Comparison of ENCODE assay signal across 14 cellular contexts in the genomic region with DNA sequence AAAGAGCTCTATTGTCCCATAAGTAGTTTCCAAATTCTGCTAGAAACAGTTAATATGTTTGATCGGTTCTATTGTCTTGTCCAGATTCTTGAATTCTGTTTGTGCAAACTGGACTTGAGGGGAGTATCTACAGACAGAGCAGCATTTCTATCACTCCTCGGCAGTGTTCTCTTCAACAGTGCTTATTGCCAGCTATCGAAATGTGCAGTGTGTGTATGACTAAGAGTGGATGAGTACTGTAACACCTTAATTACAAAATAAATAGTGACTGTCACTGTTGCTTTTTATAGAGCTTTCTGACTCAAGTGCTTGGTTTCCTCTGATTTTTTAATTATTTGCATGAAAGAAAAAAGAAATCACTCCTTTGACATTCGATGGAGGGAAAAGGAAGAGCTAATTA.
DNase-seq lines count a peak whose midpoint lies in the region.
"Had no signal": no experiment of that assay in that cellular context is flagged by ENCODE, and none has a peak within 500 bp of the region (broad histone marks: within the 10 kb centered on the region; RNA-seq: fewer than 3 reads in every experiment).

No MANE protein-coding gene starts in this region.

- peak; percentile 68 for DNase-seq in DMS53 treated with DMSO at 0.1 percent for 48 hours (lab: John Stamatoyannopoulos, UW; ENCODE audit: unreplicated experiment)
- peak; percentile 8 for DNase-seq in LHCN-M2 (ENCODE audit: low read depth)
- DNase-seq in NCI-H748 treated with DMSO at 0.1 percent for 48 hours (lab: John Stamatoyannopoulos, UW): peak; percentile 19
- peak; percentile 10 for DNase-seq in kidney tubule cell (ENCODE audit: low spot score)
- DNase-seq in pons (ENCODE audit: low spot score): no peak
- DNase-seq in NCI-H526 treated with DMSO at 0.1 percent for 48 hours (lab: John Stamatoyannopoulos, UW): no peak
- DNase-seq in stimulated activated CD4-positive, alpha-beta T cell treated with anti-CD3 and anti-CD28 coated beads, Interleukin-15, amount 100 ng/mL, for 24 hours: no peak
- DNase-seq: activated CD4-positive, alpha-beta T cell treated with anti-CD3 and anti-CD28 coated beads, Interleukin-2, amount 50 U/mL, for 4 hours; activated CD8-positive, alpha-beta memory T cell treated with anti-CD3 and anti-CD28 coated beads, Interleukin-2, amount 50 U/mL, for 48 hours; activated effector memory CD4-positive, alpha-beta T cell treated with Interleukin-2 at 50 U/mL for 16 hours; foreskin fibroblast; GF-D8; NCI-H2171 treated with DMSO at 0.1 percent for 48 hours; T-helper 2 cell had no signal

Comparison
In these comparisons a context has a peak if more than half of its experiments do, and no peak if none do; other contexts are left out.
1. DNase-seq: peak in DMS53 treated with DMSO at 0.1 percent for 48 hours (single experiment), LHCN-M2 (single experiment), NCI-H748 treated with DMSO at 0.1 percent for 48 hours (single experiment) and kidney tubule cell (single experiment); none in pons (single experiment), NCI-H526 treated with DMSO at 0.1 percent for 48 hours (single experiment) and stimulated activated CD4-positive, alpha-beta T cell treated with anti-CD3 and anti-CD28 coated beads, Interleukin-15, amount 100 ng/mL, for 24 hours (single experiment).